2 cellular contexts compared by ENCODE assay signal in the genomic region with DNA sequence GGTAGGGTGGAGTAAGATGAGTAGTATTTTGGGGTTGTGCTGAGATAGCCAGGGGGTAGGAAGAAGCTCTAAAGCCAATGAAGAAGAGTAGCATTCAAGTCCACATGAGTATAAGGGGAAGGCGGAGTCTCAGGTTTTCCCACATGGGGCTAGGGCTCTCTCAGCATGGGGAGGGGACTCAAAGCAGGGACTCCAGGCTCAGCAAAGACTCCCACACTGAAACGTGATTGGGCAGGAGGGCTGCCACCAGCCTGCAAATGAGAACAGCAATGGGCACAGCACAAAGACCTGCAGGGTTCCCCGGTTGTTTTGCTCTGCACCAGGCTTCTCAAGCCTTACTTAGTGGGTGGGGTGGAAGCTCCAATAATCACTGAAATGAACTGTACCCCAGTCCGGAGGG.
TF ChIP-seq lines count a peak whose summit lies in the region.

No MANE protein-coding gene starts in this region.

TF ChIP-seq in H1, 55 proteins besides CTCF, POLR2A, EP300 and RAD21:
- TF ChIP-seq POU5F1 (IDR thresholded peaks at IDR 0.05; ENCODE audit: low read depth, low read length) (no peak), ASH2L (IDR thresholded peaks at IDR 0.05; ENCODE audit: low read length) (no peak), CEBPB (IDR thresholded peaks at IDR 0.05; ENCODE audit: low read depth, low read length) (no peak), CREB1 (IDR thresholded peaks at IDR 0.05) (no peak)
- TF ChIP-seq, protein P1, sequence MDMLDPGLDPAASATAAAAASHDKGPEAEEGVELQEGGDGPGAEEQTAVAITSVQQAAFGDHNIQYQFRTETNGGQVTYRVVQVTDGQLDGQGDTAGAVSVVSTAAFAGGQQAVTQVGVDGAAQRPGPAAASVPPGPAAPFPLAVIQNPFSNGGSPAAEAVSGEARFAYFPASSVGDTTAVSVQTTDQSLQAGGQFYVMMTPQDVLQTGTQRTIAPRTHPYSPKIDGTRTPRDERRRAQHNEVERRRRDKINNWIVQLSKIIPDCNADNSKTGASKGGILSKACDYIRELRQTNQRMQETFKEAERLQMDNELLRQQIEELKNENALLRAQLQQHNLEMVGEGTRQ (IDR thresholded peaks at IDR 0.05; ENCODE audit: low read length): no peak
- TF ChIP-seq, protein P2, sequence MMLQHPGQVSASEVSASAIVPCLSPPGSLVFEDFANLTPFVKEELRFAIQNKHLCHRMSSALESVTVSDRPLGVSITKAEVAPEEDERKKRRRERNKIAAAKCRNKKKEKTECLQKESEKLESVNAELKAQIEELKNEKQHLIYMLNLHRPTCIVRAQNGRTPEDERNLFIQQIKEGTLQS (IDR thresholded peaks at IDR 0.05; ENCODE audit: insufficient read depth, low read depth, low read length): no peak
TF ChIP-seq in H1: peak in this region for 0.

TF ChIP-seq in GM12891, 5 proteins besides CTCF, POLR2A, EP300 and RAD21:
- TF ChIP-seq POU2F2 (IDR thresholded peaks at IDR 0.05; ENCODE audit: low read depth, low read length) (no peak), PAX5 (IDR thresholded peaks at IDR 0.05; ENCODE audit: insufficient read depth, low read length, severe bottlenecking) (no peak), TAF1 (IDR thresholded peaks at IDR 0.05; ENCODE audit: low read depth, low read length) (no peak), POLR2AphosphoS5 (IDR thresholded peaks at IDR 0.05; ENCODE audit: low read depth, low read length) (no peak), SPI1 (IDR thresholded peaks at IDR 0.05; ENCODE audit: low read depth, low read length) (no peak)
